Comparison of ENCODE assay signal across 24 cellular contexts in the genomic region with DNA sequence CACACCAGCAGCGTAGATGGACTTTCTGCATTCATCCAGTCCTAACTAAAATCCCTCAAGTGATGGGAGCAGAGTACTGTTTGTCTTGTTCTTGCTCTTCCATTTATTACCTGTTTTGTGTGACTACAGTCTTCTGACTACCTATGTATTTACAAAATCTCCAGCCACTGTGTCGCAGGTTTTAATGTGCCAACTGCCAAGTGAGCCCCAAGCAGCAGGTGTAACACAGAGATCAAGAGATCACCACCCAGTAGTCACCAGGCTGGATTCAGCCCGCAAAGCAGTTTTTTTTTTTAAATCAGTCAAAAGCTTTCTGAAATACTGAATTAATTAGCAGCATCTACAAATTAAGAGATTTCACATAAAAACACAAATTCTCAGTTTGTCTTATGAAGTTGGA.
"Had no signal": no experiment of that assay in that cellular context is flagged by ENCODE, and none has a peak within 500 bp of the region (broad histone marks: within the 10 kb centered on the region; RNA-seq: fewer than 3 reads in every experiment).

No MANE protein-coding gene starts in this region.

- DNase-seq: IMR-90, MM.1S, NCI-H1048, NCI-H1105, NCI-H1417, NCI-H1436 treated with DMSO at 0.1 percent for 48 hours, NCI-H1694, NCI-H187 treated with DMSO at 0.1 percent for 48 hours, NCI-H2081 treated with DMSO at 0.1 percent for 48 hours, NCI-H2171 treated with DMSO at 0.1 percent for 48 hours, NCI-H345, NCI-H446 treated with DMSO at 0.1 percent for 48 hours, NCI-H526, NCI-H774, OCI-M1, SHP77, T-helper 1 cell, T-helper 17 cell had no signal

- H3K27me3 Mint-ChIP-seq: T-helper 17 cell had no signal

- H3K4me1 Mint-ChIP-seq: T-helper 17 cell had no signal

- H3K27ac Mint-ChIP-seq: T-helper 17 cell; T-helper 2 cell treated with Interferon-gamma antibody and Interleukin-4, amounts not matched to agents 5 μg/mL and 100 μg/mL, for 36 hours had no signal

- H3K9me3 Mint-ChIP-seq: T-helper 2 cell treated with Interferon-gamma antibody and Interleukin-4, amounts not matched to agents 5 μg/mL and 100 μg/mL, for 36 hours had no signal

- H3K4me3 Mint-ChIP-seq: T-helper 17 cell; T-helper 2 cell treated with Interferon-gamma antibody and Interleukin-4, amounts not matched to agents 5 μg/mL and 100 μg/mL, for 36 hours had no signal

- H3K4me2 ChIP-seq: KMS-11 had no signal

- H3K27ac ChIP-seq: KMS-11, RWPE1 had no signal

- ATAC-seq: HepG2, Panc1, SK-N-SH treated with all-trans-retinoic acid at 6 μM for 48 hours, T-helper 17 cell had no signal
